ENCODE assay signal across 10 cellular contexts in genomic region chr14:106378191-106378590, GRCh38.
A peak's percentile ranks its signal among the peaks of the same experiment; 100 is the strongest.
DNase-seq lines count a peak whose midpoint lies in the region; ATAC-seq and TF ChIP-seq lines count a peak whose summit lies in the region.
"Had no signal": no experiment of that assay in that cellular context is flagged by ENCODE, and none has a peak within 500 bp of the region (broad histone marks: within the 10 kb centered on the region; RNA-seq: fewer than 3 reads in every experiment).

No MANE protein-coding gene starts in this region.

- no peak overlapping the region for H3K4me2 ChIP-seq in PC-9

- no peaks in the 10 kb centered on the region for H4K20me1 ChIP-seq in PC-9 (ENCODE audit: insufficient read depth)

- H3K36me3 ChIP-seq in PC-9 (ENCODE audit: low read depth): no peaks in the 10 kb centered on the region
- H3K36me3 ChIP-seq in H7 (replicated peaks; ENCODE audit: control insufficient read depth, insufficient read depth, low read length): no peaks in the 10 kb centered on the region

- no peak overlapping the region for H3K27ac ChIP-seq in PC-9

- no peaks in the 10 kb centered on the region for H3K36me3 Mint-ChIP-seq in activated T-helper 17 cell treated with anti-CD3 and anti-CD28 coated beads, Interleukin-2, amount 50 U/mL, for 72 hours (ENCODE audit: low read depth)

- no peak overlapping the region for H2AFZ ChIP-seq in PC-9

- peaks cover 5% of the 10 kb centered on the region; the same call in 1 of the 2 replicates for H3K27me3 ChIP-seq in PC-9 (ENCODE audit: insufficient read depth, low read depth)
- no peaks in the 10 kb centered on the region for H3K27me3 ChIP-seq in H7 (ENCODE audit: control insufficient read depth, insufficient read depth, low read length)

- no peaks in the 10 kb centered on the region for H3K4me1 ChIP-seq in PC-9 (replicated peaks; ENCODE audit: insufficient read depth)

- no peak overlapping the region for H3K4me3 Mint-ChIP-seq in activated T-helper 17 cell treated with anti-CD3 and anti-CD28 coated beads, Interleukin-2, amount 50 U/mL, for 72 hours

- no TSS peak for BruUV-seq in PC-9 (replicated peaks; lab: Mats Ljungman, UMichigan)

- H3K27ac Mint-ChIP-seq in activated T-helper 17 cell treated with anti-CD3 and anti-CD28 coated beads, Interleukin-2, amount 50 U/mL, for 72 hours: no peak overlapping the region

- intact Hi-C loops in PC-9 (cut with micrococcal nuclease; ENCODE audit: unreplicated experiment): no loop called here

- no peaks in the 10 kb centered on the region for H3F3A ChIP-seq in PC-9 (ENCODE audit: insufficient read depth, low read depth)

- H3K4me3 ChIP-seq in PC-9: no peak overlapping the region
- no peak overlapping the region for H3K4me3 ChIP-seq in H7 (ENCODE audit: insufficient read depth, low read depth, low read length)

- TF ChIP-seq CTCF in GM12873 (IDR thresholded peaks at IDR 0.05; ENCODE audit: insufficient read depth, low read depth, low read length, missing control alignments): peak; percentile 80
- TF ChIP-seq CTCF in PC-9 (conservative IDR thresholded peaks at IDR 0.05): peak; percentile 34; the same call in 1 of the 2 replicates

- no peaks in the 10 kb centered on the region for H3K27me3 Mint-ChIP-seq in activated T-helper 17 cell treated with anti-CD3 and anti-CD28 coated beads, Interleukin-2, amount 50 U/mL, for 72 hours

- DNase-seq in PC-9: no peak
- DNase-seq in stimulated activated CD4-positive, alpha-beta T cell treated with anti-CD3 and anti-CD28 coated beads, Interleukin-4, amount 100 ng/mL, for 1 hour: peak; percentile 29
- DNase-seq in H7: no peak
- DNase-seq in NCI-H1417 (lab: John Stamatoyannopoulos, UW): no peak
- DNase-seq in NCI-H82 treated with DMSO at 0.1 percent for 48 hours (lab: John Stamatoyannopoulos, UW; ENCODE audit: unreplicated experiment): no peak
- DNase-seq: hippocampal formation, mesendoderm, NCI-H2029 had no signal

- CTCF ChIA-PET in PC-9 (lab: Charles Lee): no interaction called here

- H3K9me3 ChIP-seq in PC-9 (ENCODE audit: insufficient read depth, low read depth): no peaks in the 10 kb centered on the region

- ATAC-seq in activated T-helper 17 cell treated with anti-CD3 and anti-CD28 coated beads, Interleukin-2, amount 50 U/mL, for 72 hours (replicated peaks): peak; percentile 59

- H3K79me2 ChIP-seq in PC-9 (ENCODE audit: low read depth): no peaks in the 10 kb centered on the region

- H3K4me1 Mint-ChIP-seq in activated T-helper 17 cell treated with anti-CD3 and anti-CD28 coated beads, Interleukin-2, amount 50 U/mL, for 72 hours: peaks cover 12% of the 10 kb centered on the region

- H3K9me3 Mint-ChIP-seq in activated T-helper 17 cell treated with anti-CD3 and anti-CD28 coated beads, Interleukin-2, amount 50 U/mL, for 72 hours: no peaks in the 10 kb centered on the region

- H3K9me2 ChIP-seq in PC-9 (ENCODE audit: insufficient read depth): no peaks in the 10 kb centered on the region

- POLR2A ChIA-PET in PC-9 (lab: Charles Lee; ENCODE audit: unreplicated experiment): no interaction called here
